Comparison of ENCODE assay signal across 8 cellular contexts in the genomic region with DNA sequence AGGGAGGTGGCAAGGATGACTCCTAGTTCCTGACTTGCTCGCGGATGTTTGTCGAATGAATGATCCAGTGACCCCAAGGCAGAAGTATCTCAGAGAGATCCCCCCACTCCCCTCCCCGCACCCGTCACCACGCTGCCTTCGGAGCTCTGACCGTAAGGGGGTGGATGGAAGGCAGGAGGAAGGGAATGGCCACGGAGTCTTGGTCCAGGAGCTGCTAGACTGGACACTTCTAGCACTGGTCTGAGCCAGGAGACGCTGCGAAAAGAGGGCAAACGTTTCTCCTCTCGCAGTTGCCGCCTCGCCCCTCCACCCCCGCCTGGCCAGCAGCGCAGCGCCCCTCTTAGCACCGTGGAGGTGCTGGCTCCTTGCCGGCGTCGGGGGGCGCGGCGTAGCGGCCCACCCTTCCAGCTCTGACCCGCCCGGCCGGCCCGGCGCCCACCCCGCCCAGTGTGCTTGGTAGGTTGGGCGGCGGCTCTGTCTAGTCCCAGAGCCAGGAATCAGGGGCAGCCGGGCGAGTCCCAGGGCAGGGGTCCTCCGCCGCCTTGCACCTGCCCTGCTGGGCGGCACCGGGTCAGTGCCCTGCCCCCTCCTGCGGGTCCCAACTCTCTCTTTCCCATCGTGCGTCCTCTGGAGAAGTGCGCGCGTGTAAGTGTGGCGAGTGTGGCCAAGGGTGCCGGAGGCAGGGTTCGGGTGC. TPM values are rescaled to one million over a fixed set of nuclear protein-coding genes. Genes with fewer than 3 reads are reported as not detected.
A peak's percentile ranks its signal among the peaks of the same experiment; 100 is the strongest.
DNase-seq lines count a peak whose midpoint lies in the region; ATAC-seq and TF ChIP-seq lines count a peak whose summit lies in the region.

No MANE protein-coding gene starts in this region.

- H3K27ac ChIP-seq in CD8-positive, alpha-beta memory T cell (ENCODE audit: low read depth, low read length): peak overlapping the region; percentile 43
- H3K27ac ChIP-seq in brain microvascular endothelial cell: no peak overlapping the region

- in situ Hi-C loops in brain microvascular endothelial cell (cut with HindIII; ENCODE audit: low pct_ligation_motif_present, low sequenced_read_pairs): no loop called here

- TF ChIP-seq CTCF in brain microvascular endothelial cell (IDR thresholded peaks at IDR 0.05; ENCODE audit: low read depth, low read length, missing control alignments): no peak
- no peak for TF ChIP-seq CTCF in kidney epithelial cell (IDR thresholded peaks at IDR 0.05; ENCODE audit: insufficient read depth, low read length, poor library complexity, severe bottlenecking)

- CTCF ChIA-PET in CD8-positive, alpha-beta memory T cell (lab: Charles Lee): interaction anchor here (1.3 kb wide), 1 partner anchor 32 kb away, joined by 3 read pairs; no protein-coding TSS in a partner anchor

- no peaks in the 10 kb centered on the region for H3K9me3 ChIP-seq in CD8-positive, alpha-beta memory T cell (ENCODE audit: low read length)

- ATAC-seq in stimulated activated naive CD8-positive, alpha-beta T cell treated with anti-CD3 and anti-CD28 coated beads, Interleukin-15, amount 100 ng/mL, for 72 hours: peak; percentile 47

- H3K4me1 Mint-ChIP-seq in CD8-positive, alpha-beta memory T cell: peaks cover 8 to 23% (median 17%) of the 10 kb centered on the region in 3 donors
- peaks cover 0 to 9% (median 9%) of the 10 kb centered on the region in 3 donors for H3K4me1 Mint-ChIP-seq in IgD-negative memory B cell
- peaks cover 41% of the 10 kb centered on the region for H3K4me1 Mint-ChIP-seq in stimulated activated naive CD8-positive, alpha-beta T cell treated with anti-CD3 and anti-CD28 coated beads, Interleukin-15, amount 100 ng/mL, for 72 hours

- POLR2A ChIA-PET in CD8-positive, alpha-beta memory T cell (lab: Charles Lee): interaction anchor here (0.6 to 3.5 kb wide), 4 partner anchors 10 to 43 kb away, joined by 3 to 25 read pairs (median 4); a partner anchor contains a TSS

- peaks cover 0 to 8% (median 3%) of the 10 kb centered on the region in 5 donors for H3K9me3 Mint-ChIP-seq in CD8-positive, alpha-beta memory T cell
- peaks cover 0 to 9% (median 2%) of the 10 kb centered on the region in 3 donors for H3K9me3 Mint-ChIP-seq in IgD-negative memory B cell
- H3K9me3 Mint-ChIP-seq in stimulated activated naive CD8-positive, alpha-beta T cell treated with anti-CD3 and anti-CD28 coated beads, Interleukin-15, amount 100 ng/mL, for 72 hours: peaks cover 6 to 17% of the 10 kb centered on the region in 2 donors

- H3K27me3 Mint-ChIP-seq in CD8-positive, alpha-beta memory T cell: peaks cover 0 to 3% of the 10 kb centered on the region in 2 donors
- H3K27me3 Mint-ChIP-seq in IgD-negative memory B cell: peaks cover 7% of the 10 kb centered on the region
- no peaks in the 10 kb centered on the region for H3K27me3 Mint-ChIP-seq in stimulated activated naive CD8-positive, alpha-beta T cell treated with anti-CD3 and anti-CD28 coated beads, Interleukin-15, amount 100 ng/mL, for 72 hours

- H3K4me3 Mint-ChIP-seq in CD8-positive, alpha-beta memory T cell: peak overlapping the region; percentile 69 to 92 (median 83)
- H3K4me3 Mint-ChIP-seq in IgD-negative memory B cell: peak overlapping the region; percentile 52 to 90 (median 85)
- H3K4me3 Mint-ChIP-seq in stimulated activated naive CD8-positive, alpha-beta T cell treated with anti-CD3 and anti-CD28 coated beads, Interleukin-15, amount 100 ng/mL, for 72 hours: peak overlapping the region; percentile 89 to 92

- peaks cover 10 to 11% (median 11%) of the 10 kb centered on the region in 3 donors for H3K36me3 Mint-ChIP-seq in CD8-positive, alpha-beta memory T cell
- peaks cover 5% of the 10 kb centered on the region for H3K36me3 Mint-ChIP-seq in IgD-negative memory B cell

- H3K4me1 ChIP-seq in CD8-positive, alpha-beta memory T cell (ENCODE audit: insufficient read depth, low read length): peaks cover 5% of the 10 kb centered on the region

- DNase-seq in CD8-positive, alpha-beta memory T cell: no peak
- no peak for DNase-seq in brain microvascular endothelial cell
- no peak for DNase-seq in kidney epithelial cell (ENCODE audit: low read depth)
- DNase-seq in stimulated activated naive CD8-positive, alpha-beta T cell treated with anti-CD3 and anti-CD28 coated beads, Interleukin-15, amount 100 ng/mL, for 72 hours: peak; percentile 20 to 46
- DNase-seq in mucosa of gallbladder (ENCODE audit: low spot score): no peak
- no peak for DNase-seq in H4 (ENCODE audit: low spot score)
- no peak for DNase-seq in NCI-H2196 (lab: John Stamatoyannopoulos, UW; ENCODE audit: unreplicated experiment)

- H3K36me3 ChIP-seq in CD8-positive, alpha-beta memory T cell (ENCODE audit: insufficient read depth, low read length): no peaks in the 10 kb centered on the region
- peaks cover 3% of the 10 kb centered on the region for H3K36me3 ChIP-seq in brain microvascular endothelial cell (replicated peaks)
- no peaks in the 10 kb centered on the region for H3K36me3 ChIP-seq in kidney epithelial cell (ENCODE audit: control insufficient read depth, insufficient read depth, low read length)

- peak overlapping the region in 7 of 8 donors; percentile 35 to 91 (median 63) for H3K27ac Mint-ChIP-seq in CD8-positive, alpha-beta memory T cell
- peak overlapping the region in 2 of 3 donors; percentile 6 to 51 for H3K27ac Mint-ChIP-seq in IgD-negative memory B cell
- no peak overlapping the region for H3K27ac Mint-ChIP-seq in stimulated activated naive CD8-positive, alpha-beta T cell treated with anti-CD3 and anti-CD28 coated beads, Interleukin-15, amount 100 ng/mL, for 72 hours

- peak overlapping the region; percentile 73 for H3K4me3 ChIP-seq in CD8-positive, alpha-beta memory T cell (ENCODE audit: low read length)
- H3K4me3 ChIP-seq in brain microvascular endothelial cell (ENCODE audit: low read depth, low read length) (peak overlapping the region; percentile 61), kidney epithelial cell (ENCODE audit: low read depth, low read length) (peak overlapping the region; percentile 54)

- H3K27me3 ChIP-seq in CD8-positive, alpha-beta memory T cell (ENCODE audit: insufficient read depth, low read length, poor library complexity, severe bottlenecking): no peaks in the 10 kb centered on the region
- H3K27me3 ChIP-seq in brain microvascular endothelial cell (replicated peaks) (no peaks in the 10 kb centered on the region), kidney epithelial cell (ENCODE audit: control insufficient read depth, insufficient read depth, low read length) (no peaks in the 10 kb centered on the region)

RNA-seq across cellular contexts. Expression of a gene that starts 2.4 kb away (rescaled TPM):
- total RNA-seq in CD8-positive, alpha-beta memory T cell: 10 to 100 TPM; 11.3 to 12.6 TPM
- 15.2 TPM for polyA plus RNA-seq in CD8-positive, alpha-beta memory T cell
- polyA plus RNA-seq in IgD-negative memory B cell: not detected
- total RNA-seq in kidney epithelial cell: 57.2 and 64.4 TPM in 2 replicates
- total RNA-seq in mucosa of gallbladder: 48.0 TPM
- total RNA-seq in H4 (2014; rRNA removed; shearing (Covaris generic)): 2.7 and 3.8 TPM in 2 replicates

RNA-seq across cellular contexts. Expression of a gene that starts 10.2 kb away (rescaled TPM):
- 10 to 100 TPM; 76.3 to 76.4 TPM for total RNA-seq in CD8-positive, alpha-beta memory T cell
- polyA plus RNA-seq in CD8-positive, alpha-beta memory T cell: 96.4 TPM
- 69.3 TPM for polyA plus RNA-seq in IgD-negative memory B cell
- 69.8 and 92.7 TPM in 2 replicates for total RNA-seq in kidney epithelial cell
- total RNA-seq in mucosa of gallbladder: 98.3 TPM
- total RNA-seq in H4 (2014; rRNA removed; shearing (Covaris generic)): 83.5 and 118 TPM in 2 replicates

RNA-seq across cellular contexts. Expression of a gene that starts 27.6 kb away (rescaled TPM):
- total RNA-seq in CD8-positive, alpha-beta memory T cell: not detected
- polyA plus RNA-seq in CD8-positive, alpha-beta memory T cell: not detected
- not detected for polyA plus RNA-seq in IgD-negative memory B cell
- not detected in 2 replicates for total RNA-seq in kidney epithelial cell
- not detected for total RNA-seq in mucosa of gallbladder
- total RNA-seq in H4 (2014; rRNA removed; shearing (Covaris generic)): not detected in 2 replicates

RNA-seq across cellular contexts. Expression of a gene that starts 42.8 kb away (rescaled TPM):
- 10 to 100 TPM; 48.3 to 54.0 TPM for total RNA-seq in CD8-positive, alpha-beta memory T cell
- 40.1 TPM for polyA plus RNA-seq in CD8-positive, alpha-beta memory T cell
- polyA plus RNA-seq in IgD-negative memory B cell: 24.4 TPM
- total RNA-seq in kidney epithelial cell (54.3 and 55.2 TPM in 2 replicates), mucosa of gallbladder (41.3 TPM)
- 15.4 and 20.8 TPM in 2 replicates for total RNA-seq in H4 (2014; rRNA removed; shearing (Covaris generic))

RNA-seq across cellular contexts. Expression of a gene that starts 57.5 kb away (rescaled TPM):
- 10 to 100 TPM; 91.3 to 98.1 TPM for total RNA-seq in CD8-positive, alpha-beta memory T cell
- 1.5 TPM for polyA plus RNA-seq in CD8-positive, alpha-beta memory T cell
- not detected for polyA plus RNA-seq in IgD-negative memory B cell
- total RNA-seq in kidney epithelial cell: 155 and 175 TPM in 2 replicates
- 118 TPM for total RNA-seq in mucosa of gallbladder
- total RNA-seq in H4 (2014; rRNA removed; shearing (Covaris generic)): 88.3 and 88.4 TPM in 2 replicates

Comparison
In these comparisons a context has a peak if more than half of its experiments do, and no peak if none do; other contexts are left out.
1. DNase-seq: peak in stimulated activated naive CD8-positive, alpha-beta T cell treated with anti-CD3 and anti-CD28 coated beads, Interleukin-15, amount 100 ng/mL, for 72 hours (2 of 2); none in CD8-positive, alpha-beta memory T cell (0 of 5), brain microvascular endothelial cell (single experiment), kidney epithelial cell (single experiment), mucosa of gallbladder (single experiment), H4 (single experiment) and NCI-H2196 (single experiment).
2. H3K27ac Mint-ChIP-seq: peak in CD8-positive, alpha-beta memory T cell (7 of 8) and IgD-negative memory B cell (2 of 3); none in stimulated activated naive CD8-positive, alpha-beta T cell treated with anti-CD3 and anti-CD28 coated beads, Interleukin-15, amount 100 ng/mL, for 72 hours (0 of 2).
3. Peak in every context shown above with its lines, with median percentiles within 50 percentile points of each other: H3K4me3 ChIP-seq and H3K4me3 Mint-ChIP-seq.